Comparison of ENCODE assay signal across 9 cellular contexts in genomic region chr11:9568161-9568853, GRCh38. TPM values are rescaled to one million over a fixed set of nuclear protein-coding genes. Genes with fewer than 3 reads are reported as not detected.
DNase-seq lines count a peak whose midpoint lies in the region; ATAC-seq, FAIRE-seq and TF ChIP-seq lines count a peak whose summit lies in the region.
"Had no signal": no experiment of that assay in that cellular context is flagged by ENCODE, and none has a peak within 500 bp of the region (broad histone marks: within the 10 kb centered on the region; RNA-seq: fewer than 3 reads in every experiment).

No MANE protein-coding gene starts in this region.

- peaks cover 74% of the 10 kb centered on the region for H3K4me1 Mint-ChIP-seq in nephron progenitor cell

- TF ChIP-seq EP300 in H1 (IDR thresholded peaks at IDR 0.05; ENCODE audit: borderline replicate concordance in 1 of 2, low read depth in 2 of 2, low read length in 2 of 2): no peak

- H4K8ac ChIP-seq in H1 (ENCODE audit: extremely low read depth, insufficient read depth, low read length): no peak overlapping the region

- no peak overlapping the region for H2BK120ac ChIP-seq in H1 (replicated peaks; ENCODE audit: low read depth, low read length)

- H3K4ac ChIP-seq in H1 (replicated peaks; ENCODE audit: insufficient read length, low read depth, low read length): no peak overlapping the region

- peak overlapping the region; percentile 70 for H3K4me3 Mint-ChIP-seq in nephron progenitor cell

- peak overlapping the region in 2 of 4 experiments; percentile 16 to 50; a peak in 1 of 7 replicates for H3K9ac ChIP-seq in H1 (replicated peaks in 1 of 4; ENCODE audit: extremely low read depth in 1 of 4, low read depth in 3 of 4, low read length in 3 of 4)

- peaks cover 6% of the 10 kb centered on the region; the same call in 1 of the 2 replicates for H3K23me2 ChIP-seq in H1 (ENCODE audit: low read depth, low read length)

- peak overlapping the region; percentile 10; the same call in 1 of the 2 replicates for H2BK5ac ChIP-seq in H1 (ENCODE audit: low read depth, low read length)

- H3K36me3 Mint-ChIP-seq in nephron progenitor cell (ENCODE audit: low read depth): no peaks in the 10 kb centered on the region

- no peak for TF ChIP-seq POLR2A in H1 (IDR thresholded peaks at IDR 0.05; ENCODE audit: control extremely low read depth in 1 of 2, low read depth in 2 of 2, low read length in 2 of 2)

- H3K27me3 Mint-ChIP-seq in nephron progenitor cell (ENCODE audit: low read depth, poor library complexity): peaks cover 3% of the 10 kb centered on the region

- CTCF ChIA-PET in H1 (lab: Charles Lee; ENCODE audit: partially characterized antibody): interaction anchor here (0.7 to 3.0 kb wide), 3 partner anchors 33 to 190 kb away, joined by 3 to 23 read pairs (median 3); no protein-coding TSS in a partner anchor
- CTCF ChIA-PET in GM10248 (lab: Yijun Ruan, JAX): interaction anchor here (0.8 to 1.8 kb wide), 3 partner anchors 33 to 61 kb away, joined by 3 to 8 read pairs (median 4); no protein-coding TSS in a partner anchor

- no peaks in the 10 kb centered on the region for H3K9me3 ChIP-seq in left ventricle myocardium inferior (replicated peaks)
- H3K9me3 ChIP-seq in H1 (ENCODE audit: insufficient read depth in 2 of 2, low read depth in 1 of 2, low read length in 1 of 2): no peaks in the 10 kb centered on the region
- H3K9me3 ChIP-seq: neutrophil had no signal

- H3K79me2 ChIP-seq in H1 (ENCODE audit: control insufficient read depth in 1 of 2, insufficient read depth in 2 of 2, low read length in 2 of 2): no peaks in the 10 kb centered on the region

- H3K4me1 ChIP-seq in left ventricle myocardium inferior (peaks cover 69% of the 10 kb centered on the region), H1 (replicated peaks in 1 of 4; ENCODE audit: control insufficient read depth in 3 of 4, insufficient read depth in 4 of 4, low read length in 3 of 4) (peaks cover 5 to 23% (median 13%) of the 10 kb centered on the region in 4 experiments)

- no peaks in the 10 kb centered on the region for H3K9me3 Mint-ChIP-seq in nephron progenitor cell

- H3K23ac ChIP-seq in H1 (ENCODE audit: insufficient read length): no peak overlapping the region

- no peak overlapping the region for H4K5ac ChIP-seq in H1 (ENCODE audit: insufficient read length, low read depth, low read length)

- no peak for TF ChIP-seq RAD21 in H1 (IDR thresholded peaks at IDR 0.05 in 1 of 2, conservative IDR thresholded peaks at IDR 0.05 in 1 of 2; ENCODE audit: low read depth in 2 of 2, low read length in 2 of 2)

- peak overlapping the region; percentile 98 for H3K27ac Mint-ChIP-seq in nephron progenitor cell

- H2BK20ac ChIP-seq in H1 (ENCODE audit: low read length): no peak overlapping the region

- H4K20me1 ChIP-seq in H1 (replicated peaks in 1 of 2; ENCODE audit: control insufficient read depth in 1 of 2, insufficient read depth in 2 of 2, low read length in 2 of 2): no peaks in the 10 kb centered on the region

- no peak overlapping the region for H4K91ac ChIP-seq in H1 (replicated peaks; ENCODE audit: insufficient read length, low read length)

- peak overlapping the region; percentile 18; the same call in 1 of the 2 replicates for H2AK5ac ChIP-seq in H1 (ENCODE audit: low read depth, low read length)

- H3K18ac ChIP-seq in H1 (ENCODE audit: extremely low read depth, low read length): peak overlapping the region; percentile 26; the same call in 1 of the 2 replicates

- no peak overlapping the region for H2BK15ac ChIP-seq in H1 (ENCODE audit: low read length)

- H2AFZ ChIP-seq in H1 (ENCODE audit: low read length): peak overlapping the region; percentile 7; the same call in 1 of the 2 replicates

- H3K36me3 ChIP-seq in left ventricle myocardium inferior (no peaks in the 10 kb centered on the region), H1 (ENCODE audit: control insufficient read depth in 2 of 4, insufficient read depth in 4 of 4, low read length in 3 of 4) (no peaks in the 10 kb centered on the region)
- H3K36me3 ChIP-seq: neutrophil had no signal

- H3K4me2 ChIP-seq in H1 (ENCODE audit: insufficient read depth in 1 of 2, low read depth in 2 of 2, low read length in 2 of 2): peak overlapping the region; percentile 1 to 11; a peak in 2 of 4 replicates

- no peak for FAIRE-seq in H1 (lab: Jason Lieb, UNC)

- H2BK12ac ChIP-seq in H1 (ENCODE audit: low read depth, low read length): peak overlapping the region; percentile 33; the same call in 1 of the 2 replicates

- no peak overlapping the region for H3K56ac ChIP-seq in H1 (replicated peaks; ENCODE audit: insufficient read length, low read depth, low read length)

- no peak overlapping the region for H3K14ac ChIP-seq in H1 (ENCODE audit: insufficient read length)

- ATAC-seq in left cardiac atrium: no peak
- ATAC-seq in omental fat pad (ENCODE audit: low FRiP score): no peak

- H3K4me3 ChIP-seq in left ventricle myocardium inferior: peak overlapping the region; percentile 48
- H3K4me3 ChIP-seq in H1 (ENCODE audit: extremely low read depth in 1 of 4, insufficient read depth in 2 of 4, low read depth in 3 of 4, low read length in 4 of 4): 0 out of 8 replicates have a peak overlapping the region, but pooled peaks of 1 of the 4 experiments have one; percentile 2

- H3K27me3 ChIP-seq in left ventricle myocardium inferior (ENCODE audit: low read depth): no peaks in the 10 kb centered on the region
- H3K27me3 ChIP-seq in H1 (replicated peaks in 1 of 4; ENCODE audit: control insufficient read depth in 3 of 4, extremely low read depth in 1 of 4, insufficient read depth in 3 of 4, low read length in 3 of 4): no peaks in the 10 kb centered on the region; a peak in 2 of 7 replicates
- H3K27me3 ChIP-seq: neutrophil had no signal

- TF ChIP-seq CTCF in left ventricle myocardium inferior (IDR thresholded peaks at IDR 0.05; ENCODE audit: borderline replicate concordance) (no peak), H1 (IDR thresholded peaks at IDR 0.05; ENCODE audit: control extremely low read depth in 1 of 3, insufficient read depth in 1 of 3, low read depth in 1 of 3, low read length in 3 of 3) (no peak), nephron progenitor cell (IDR thresholded peaks at IDR 0.05) (no peak), omental fat pad (IDR thresholded peaks at IDR 0.05) (no peak), GM10248 (IDR thresholded peaks at IDR 0.05; ENCODE audit: control extremely low read depth, extremely low read depth, low read depth, missing control alignments) (no peak)

- 63% methylated on average over 8 of the region's 8 CpGs; no CpG with 5 or more reads in 1 of the 2 experiments for WGBS in H1 (ENCODE audit: extremely low coverage in 1 of 2, insufficient coverage in 1 of 2, insufficient read length in 1 of 2, insufficient replicate concordance in 2 of 2, low coverage in 1 of 2, low lambda C conversion rate in 2 of 2, missing lambda C conversion rate in 1 of 2), 2 experiments

- DNase-seq in left ventricle myocardium inferior (no peak), left cardiac atrium (no peak), H1 (ENCODE audit: low read depth in 1 of 2, low spot score in 2 of 2) (no peak), nephron progenitor cell (no peak), germinal center (ENCODE audit: low spot score) (no peak), HCEC 1CT (no peak), omental fat pad (ENCODE audit: low spot score) (no peak), GM10248 (ENCODE audit: extremely low spot score) (no peak)

- POLR2A ChIA-PET in H1 (lab: Charles Lee; ENCODE audit: partially characterized antibody) (interaction anchor here (0.9 to 1.5 kb wide), 8 partner anchors 11 to 108 kb away, joined by 3 to 5 read pairs (median 4); partner anchors contain the start of gene ZNF143), GM10248 (lab: Yijun Ruan, JAX) (no interaction called here)

- no peaks in the 10 kb centered on the region for H3K79me1 ChIP-seq in H1 (ENCODE audit: low read depth, low read length)

- intact Hi-C loops in left ventricle myocardium inferior (cut with micrococcal nuclease): no loop called here
- intact Hi-C loops in left cardiac atrium (cut with DNase I): no loop called here

- peak overlapping the region; percentile 98 for H3K27ac ChIP-seq in left ventricle myocardium inferior (replicated peaks)
- H3K27ac ChIP-seq in H1 (ENCODE audit: low read depth, low read length): peak overlapping the region; percentile 61
- H3K27ac ChIP-seq: neutrophil had no signal

TF ChIP-seq in H1, 55 proteins besides CTCF, POLR2A, EP300 and RAD21 (continues in another document):
- TF ChIP-seq RNF2 (IDR thresholded peaks at IDR 0.05; ENCODE audit: borderline replicate concordance, low read depth, low read length, missing control alignments, poor library complexity, severe bottlenecking): no peak
- TF ChIP-seq JUND (IDR thresholded peaks at IDR 0.05; ENCODE audit: low read length): no peak
- TF ChIP-seq, protein P1, sequence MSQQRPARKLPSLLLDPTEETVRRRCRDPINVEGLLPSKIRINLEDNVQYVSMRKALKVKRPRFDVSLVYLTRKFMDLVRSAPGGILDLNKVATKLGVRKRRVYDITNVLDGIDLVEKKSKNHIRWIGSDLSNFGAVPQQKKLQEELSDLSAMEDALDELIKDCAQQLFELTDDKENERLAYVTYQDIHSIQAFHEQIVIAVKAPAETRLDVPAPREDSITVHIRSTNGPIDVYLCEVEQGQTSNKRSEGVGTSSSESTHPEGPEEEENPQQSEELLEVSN (IDR thresholded peaks at IDR 0.05): no peak
- no peak for TF ChIP-seq RFX5 (IDR thresholded peaks at IDR 0.05; ENCODE audit: borderline replicate concordance, low read depth, low read length)
- TF ChIP-seq CEBPB (IDR thresholded peaks at IDR 0.05; ENCODE audit: low read depth, low read length): no peak
- TF ChIP-seq YY1 (IDR thresholded peaks at IDR 0.05; ENCODE audit: low read depth, low read length): no peak

RNA-seq across cellular contexts. Expression of gene WEE1, which starts 5.2 kb away (rescaled TPM):
- total RNA-seq in left ventricle myocardium inferior (41.8 TPM), left cardiac atrium (10 to 100 TPM; 25.3 to 53.7 TPM), omental fat pad (10 to 100 TPM; 17.7 to 43.0 (median 26.3) TPM)
- total RNA-seq in H1 (2021; fragmentation: NEBNext Ultra II Directional; extraction: Animal tissue kit (Norgen Biotek cat#: 25700)): 115 and 120 TPM in 2 replicates
- polyA plus RNA-seq in H1 (2011; rRNA removed): 22.6 and 40.8 TPM in 2 replicates
- 49.2 TPM for polyA plus RNA-seq in H1 (2011; cell fraction: cytosol; rRNA removed)
- 21.5 TPM for polyA plus RNA-seq in H1 (2011; cell fraction: nucleus; rRNA removed)
- polyA plus RNA-seq in H1 (2012, experiment 1 of 2): 55.4 to 89.1 TPM (median 63.7 TPM) in 4 replicates
- 19.5 TPM for polyA plus RNA-seq in H1 (2012, experiment 2 of 2)
- 55.2 TPM for polyA plus RNA-seq in H1 (2013, experiment 1 of 2)
- polyA plus RNA-seq in H1 (2013, experiment 2 of 2): 53.3 TPM
- 48.9 and 53.0 TPM in 2 replicates for polyA minus RNA-seq in H1 (2011; rRNA and poly(A)+ RNA removed)
- 37.4 TPM for polyA minus RNA-seq in H1 (2011; cell fraction: cytosol; rRNA and poly(A)+ RNA removed)
- polyA minus RNA-seq in H1 (2011; cell fraction: nucleus; rRNA and poly(A)+ RNA removed): 91.8 TPM
